Comparison of ENCODE assay signal across 2 cellular contexts in genomic region chr1:201163036-201163435, GRCh38. TPM values are rescaled to one million over a fixed set of nuclear protein-coding genes. Genes with fewer than 3 reads are reported as not detected.
"Had no signal": no experiment of that assay in that cellular context is flagged by ENCODE, and none has a peak within 500 bp of the region (broad histone marks: within the 10 kb centered on the region; RNA-seq: fewer than 3 reads in every experiment).

No MANE protein-coding gene starts in this region.

RNA-seq across cellular contexts. Expression of gene IGFN1, which starts 27.6 kb away (rescaled TPM):
- total RNA-seq: GM12878 had no signal

RNA-seq across cellular contexts. Expression of gene ASCL5, which starts 36.1 kb away (rescaled TPM):
- total RNA-seq: GM12878 had no signal

RNA-seq across cellular contexts. Expression of gene CACNA1S, which starts 50.8 kb away (rescaled TPM):
- total RNA-seq: G401 had no signal
